3 cellular contexts compared by ENCODE assay signal in the genomic region with DNA sequence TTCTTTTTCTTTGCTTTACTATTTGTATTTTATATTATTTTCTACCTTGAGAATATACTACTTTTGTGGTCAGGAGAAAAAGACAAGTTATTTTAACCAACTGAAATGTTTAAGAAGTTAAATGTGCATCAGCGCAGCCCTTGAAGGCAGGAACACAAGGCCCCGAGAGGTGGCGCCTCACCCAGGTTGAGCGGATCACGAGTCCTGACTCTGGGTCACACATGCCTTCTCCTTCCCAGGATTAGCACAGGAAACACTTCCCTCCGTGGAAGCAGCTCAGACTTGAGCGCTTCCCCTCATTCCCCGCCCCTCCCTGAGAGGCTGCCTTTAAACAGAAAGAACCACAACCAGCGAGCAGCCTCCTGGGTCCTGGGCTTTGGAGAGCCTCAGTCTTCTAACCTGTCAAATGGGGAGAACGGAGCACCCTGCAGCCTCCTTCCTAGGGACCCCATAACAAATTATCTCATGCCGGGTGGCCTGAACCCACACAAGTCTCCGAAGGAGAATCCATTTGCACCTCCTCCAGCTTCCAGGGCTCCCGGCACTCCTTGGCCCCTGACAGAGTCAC.
TF ChIP-seq lines count a peak whose summit lies in the region.

No MANE protein-coding gene starts in this region.

TF ChIP-seq in SK-N-SH, 30 proteins besides CTCF, POLR2A, EP300 and RAD21:
- TF ChIP-seq ELF1 (IDR thresholded peaks at IDR 0.05) (no peak), ZBTB33 (IDR thresholded peaks at IDR 0.05; ENCODE audit: borderline replicate concordance, low read depth) (no peak), TEAD4 (IDR thresholded peaks at IDR 0.05; ENCODE audit: borderline replicate concordance, insufficient read depth) (no peak), FOXM1 (IDR thresholded peaks at IDR 0.05; ENCODE audit: low read depth) (no peak), RFX5 (IDR thresholded peaks at IDR 0.05; ENCODE audit: low read length) (no peak), NFIC (IDR thresholded peaks at IDR 0.05; ENCODE audit: borderline replicate concordance) (no peak), NRF1 (IDR thresholded peaks at IDR 0.05; ENCODE audit: low read depth, low read length) (no peak), GATA2 (CRISPR knock-in tag; IDR thresholded peaks at IDR 0.05) (no peak), IRF3 (IDR thresholded peaks at IDR 0.05; ENCODE audit: low read depth, low read length) (no peak), RXRA (IDR thresholded peaks at IDR 0.05; ENCODE audit: borderline replicate concordance, low read depth) (no peak)

TF ChIP-seq in SK-N-SH treated with all-trans-retinoic acid at 6 μM for 48 hours, 23 proteins besides CTCF, POLR2A, EP300 and RAD21:
- TF ChIP-seq, protein P1, sequence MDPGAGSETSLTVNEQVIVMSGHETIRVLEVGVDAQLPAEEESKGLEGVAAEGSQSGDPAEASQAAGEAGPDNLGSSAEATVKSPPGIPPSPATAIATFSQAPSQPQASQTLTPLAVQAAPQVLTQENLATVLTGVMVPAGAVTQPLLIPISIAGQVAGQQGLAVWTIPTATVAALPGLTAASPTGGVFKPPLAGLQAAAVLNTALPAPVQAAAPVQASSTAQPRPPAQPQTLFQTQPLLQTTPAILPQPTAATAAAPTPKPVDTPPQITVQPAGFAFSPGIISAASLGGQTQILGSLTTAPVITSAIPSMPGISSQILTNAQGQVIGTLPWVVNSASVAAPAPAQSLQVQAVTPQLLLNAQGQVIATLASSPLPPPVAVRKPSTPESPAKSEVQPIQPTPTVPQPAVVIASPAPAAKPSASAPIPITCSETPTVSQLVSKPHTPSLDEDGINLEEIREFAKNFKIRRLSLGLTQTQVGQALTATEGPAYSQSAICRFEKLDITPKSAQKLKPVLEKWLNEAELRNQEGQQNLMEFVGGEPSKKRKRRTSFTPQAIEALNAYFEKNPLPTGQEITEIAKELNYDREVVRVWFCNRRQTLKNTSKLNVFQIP (CRISPR knock-in tag; IDR thresholded peaks at IDR 0.05; ENCODE audit: borderline replicate concordance, low read depth), result no peak
- TF ChIP-seq SNAI2 (CRISPR knock-in tag; IDR thresholded peaks at IDR 0.05), result no peak
- TF ChIP-seq TOX (CRISPR knock-in tag; IDR thresholded peaks at IDR 0.05; ENCODE audit: borderline replicate concordance), result no peak
- TF ChIP-seq, protein P2, sequence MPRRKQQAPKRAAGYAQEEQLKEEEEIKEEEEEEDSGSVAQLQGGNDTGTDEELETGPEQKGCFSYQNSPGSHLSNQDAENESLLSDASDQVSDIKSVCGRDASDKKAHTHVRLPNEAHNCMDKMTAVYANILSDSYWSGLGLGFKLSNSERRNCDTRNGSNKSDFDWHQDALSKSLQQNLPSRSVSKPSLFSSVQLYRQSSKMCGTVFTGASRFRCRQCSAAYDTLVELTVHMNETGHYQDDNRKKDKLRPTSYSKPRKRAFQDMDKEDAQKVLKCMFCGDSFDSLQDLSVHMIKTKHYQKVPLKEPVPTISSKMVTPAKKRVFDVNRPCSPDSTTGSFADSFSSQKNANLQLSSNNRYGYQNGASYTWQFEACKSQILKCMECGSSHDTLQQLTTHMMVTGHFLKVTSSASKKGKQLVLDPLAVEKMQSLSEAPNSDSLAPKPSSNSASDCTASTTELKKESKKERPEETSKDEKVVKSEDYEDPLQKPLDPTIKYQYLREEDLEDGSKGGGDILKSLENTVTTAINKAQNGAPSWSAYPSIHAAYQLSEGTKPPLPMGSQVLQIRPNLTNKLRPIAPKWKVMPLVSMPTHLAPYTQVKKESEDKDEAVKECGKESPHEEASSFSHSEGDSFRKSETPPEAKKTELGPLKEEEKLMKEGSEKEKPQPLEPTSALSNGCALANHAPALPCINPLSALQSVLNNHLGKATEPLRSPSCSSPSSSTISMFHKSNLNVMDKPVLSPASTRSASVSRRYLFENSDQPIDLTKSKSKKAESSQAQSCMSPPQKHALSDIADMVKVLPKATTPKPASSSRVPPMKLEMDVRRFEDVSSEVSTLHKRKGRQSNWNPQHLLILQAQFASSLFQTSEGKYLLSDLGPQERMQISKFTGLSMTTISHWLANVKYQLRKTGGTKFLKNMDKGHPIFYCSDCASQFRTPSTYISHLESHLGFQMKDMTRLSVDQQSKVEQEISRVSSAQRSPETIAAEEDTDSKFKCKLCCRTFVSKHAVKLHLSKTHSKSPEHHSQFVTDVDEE (CRISPR knock-in tag; IDR thresholded peaks at IDR 0.05), result no peak
- no peak for TF ChIP-seq TCF4 (CRISPR knock-in tag; IDR thresholded peaks at IDR 0.05; ENCODE audit: borderline replicate concordance)
- TF ChIP-seq ZNF8 (CRISPR knock-in tag; IDR thresholded peaks at IDR 0.05), result no peak
- no peak for TF ChIP-seq OSR1 (CRISPR knock-in tag; IDR thresholded peaks at IDR 0.05)
- TF ChIP-seq ZNF70 (CRISPR knock-in tag; IDR thresholded peaks at IDR 0.05), result no peak
- TF ChIP-seq CSDC2 (CRISPR knock-in tag; IDR thresholded peaks at IDR 0.05), result no peak
- TF ChIP-seq GLIS3 (CRISPR knock-in tag; IDR thresholded peaks at IDR 0.05), result no peak

TF ChIP-seq in HCT116, 20 proteins besides CTCF, POLR2A, EP300 and RAD21:
- no peak for TF ChIP-seq REST (IDR thresholded peaks at IDR 0.05; ENCODE audit: low read depth)
- no peak for TF ChIP-seq SIN3A (IDR thresholded peaks at IDR 0.05; ENCODE audit: low read depth)
- no peak for TF ChIP-seq MAX (IDR thresholded peaks at IDR 0.05)
- no peak for TF ChIP-seq FOSL1 (IDR thresholded peaks at IDR 0.05; ENCODE audit: low read depth)
- TF ChIP-seq POLR2AphosphoS5 (IDR thresholded peaks at IDR 0.05; ENCODE audit: low read depth, low read length), result no peak
- TF ChIP-seq ZFX (IDR thresholded peaks at IDR 0.05), result no peak
- TF ChIP-seq, protein P3, sequence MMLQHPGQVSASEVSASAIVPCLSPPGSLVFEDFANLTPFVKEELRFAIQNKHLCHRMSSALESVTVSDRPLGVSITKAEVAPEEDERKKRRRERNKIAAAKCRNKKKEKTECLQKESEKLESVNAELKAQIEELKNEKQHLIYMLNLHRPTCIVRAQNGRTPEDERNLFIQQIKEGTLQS (IDR thresholded peaks at IDR 0.05), result no peak
- no peak for TF ChIP-seq EZH2 (IDR thresholded peaks at IDR 0.05)
- TF ChIP-seq CBX3 (IDR thresholded peaks at IDR 0.05; ENCODE audit: low read depth), result no peak
- TF ChIP-seq ELF1 (IDR thresholded peaks at IDR 0.05; ENCODE audit: borderline replicate concordance, low read depth), result no peak
